Comparison of ENCODE assay signal across 8 cellular contexts in the genomic region with DNA sequence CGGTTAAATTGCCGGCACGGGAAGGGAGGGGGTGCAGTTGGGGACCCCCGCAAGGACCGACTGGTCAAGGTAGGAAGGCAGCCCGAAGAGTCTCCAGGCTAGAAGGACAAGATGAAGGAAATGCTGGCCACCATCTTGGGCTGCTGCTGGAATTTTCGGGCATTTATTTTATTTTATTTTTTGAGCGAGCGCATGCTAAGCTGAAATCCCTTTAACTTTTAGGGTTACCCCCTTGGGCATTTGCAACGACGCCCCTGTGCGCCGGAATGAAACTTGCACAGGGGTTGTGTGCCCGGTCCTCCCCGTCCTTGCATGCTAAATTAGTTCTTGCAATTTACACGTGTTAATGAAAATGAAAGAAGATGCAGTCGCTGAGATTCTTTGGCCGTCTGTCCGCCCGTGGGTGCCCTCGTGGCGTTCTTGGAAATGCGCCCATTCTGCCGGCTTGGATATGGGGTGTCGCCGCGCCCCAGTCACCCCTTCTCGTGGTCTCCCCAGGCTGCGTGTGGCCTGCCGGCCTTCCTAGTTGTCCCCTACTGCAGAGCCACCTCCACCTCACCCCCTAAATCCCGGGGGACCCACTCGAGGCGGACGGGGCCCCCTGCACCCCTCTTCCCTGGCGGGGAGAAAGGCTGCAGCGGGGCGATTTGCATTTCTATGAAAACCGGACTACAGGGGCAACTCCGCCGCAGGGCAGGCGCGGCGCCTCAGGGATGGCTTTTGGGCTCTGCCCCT. TPM values are rescaled to one million over a fixed set of nuclear protein-coding genes. Genes with fewer than 3 reads are reported as not detected.
A peak's percentile ranks its signal among the peaks of the same experiment; 100 is the strongest.
DNase-seq lines count a peak whose midpoint lies in the region; ATAC-seq and TF ChIP-seq lines count a peak whose summit lies in the region.

No MANE protein-coding gene starts in this region.

- H3K9ac ChIP-seq in iPS-15b (ENCODE audit: low read depth, low read length) (peak overlapping the region; percentile 9), smooth muscle cell (ENCODE audit: low read depth) (peak overlapping the region; percentile 34)

- H4K20me1 ChIP-seq in smooth muscle cell (ENCODE audit: low read depth) = peaks cover 35% of the 10 kb centered on the region

- DNase-seq in SIG-M5 treated with dmso at 0.1 percent for 504 hours (lab: John Stamatoyannopoulos, UW; ENCODE audit: unreplicated experiment) (peak; percentile 13), SIG-M5 (lab: John Stamatoyannopoulos, UW) (no peak), smooth muscle cell (lab: John Stamatoyannopoulos, UW; ENCODE audit: unreplicated experiment) (no peak), KBM-7 (no peak)
- DNase-seq in activated naive CD8-positive, alpha-beta T cell treated with anti-CD3 and anti-CD28 coated beads, Interleukin-2, amount 10 ng/mL, durations not matched to agents 7 days and 5 days = no peak
- no peak for DNase-seq in stimulated activated CD4-positive, alpha-beta T cell treated with anti-CD3 and anti-CD28 coated beads, Interleukin-1b, Interleukin-23, amount 100 ng/mL, for 48 hours

- H3K27ac ChIP-seq in smooth muscle cell (ENCODE audit: low read depth) = peak overlapping the region; percentile 87

- WGBS in smooth muscle cell (ENCODE audit: low lambda C conversion rate) = 2% methylated on average over 41 of the region's 43 CpGs

- H3K4me1 Mint-ChIP-seq in activated naive CD8-positive, alpha-beta T cell treated with anti-CD3 and anti-CD28 coated beads, Interleukin-2, amount 10 ng/mL, durations not matched to agents 7 days and 5 days = peaks cover 14% of the 10 kb centered on the region

- no peaks in the 10 kb centered on the region for H3K9me3 Mint-ChIP-seq in activated naive CD8-positive, alpha-beta T cell treated with anti-CD3 and anti-CD28 coated beads, Interleukin-2, amount 10 ng/mL, durations not matched to agents 7 days and 5 days

- peak overlapping the region; percentile 96 for H3K4me2 ChIP-seq in smooth muscle cell

- no peak overlapping the region for H3K27ac Mint-ChIP-seq in activated naive CD8-positive, alpha-beta T cell treated with anti-CD3 and anti-CD28 coated beads, Interleukin-2, amount 10 ng/mL, durations not matched to agents 7 days and 5 days

- H3K9me3 ChIP-seq in iPS-15b (ENCODE audit: control insufficient read depth, insufficient read depth, low read length) (no peaks in the 10 kb centered on the region), smooth muscle cell (replicated peaks; ENCODE audit: low read depth) (no peaks in the 10 kb centered on the region)

- ATAC-seq in activated naive CD8-positive, alpha-beta T cell treated with anti-CD3 and anti-CD28 coated beads, Interleukin-2, amount 10 ng/mL, durations not matched to agents 7 days and 5 days (ENCODE audit: low read depth) = no peak
- ATAC-seq in HG03039 (IDR thresholded peaks at IDR 0.05; ENCODE audit: unreplicated experiment) = no peak

- H3K36me3 Mint-ChIP-seq in activated naive CD8-positive, alpha-beta T cell treated with anti-CD3 and anti-CD28 coated beads, Interleukin-2, amount 10 ng/mL, durations not matched to agents 7 days and 5 days = no peaks in the 10 kb centered on the region

- H3K4me3 ChIP-seq in iPS-15b (ENCODE audit: low read depth, low read length) (peak overlapping the region; percentile 65), smooth muscle cell (peak overlapping the region; percentile 93)

- H3K27me3 ChIP-seq in iPS-15b (ENCODE audit: control insufficient read depth, insufficient read depth, low read length) (peaks cover 25% of the 10 kb centered on the region), smooth muscle cell (ENCODE audit: low read depth) (no peaks in the 10 kb centered on the region)

- peak overlapping the region; percentile 33 for H3K4me3 Mint-ChIP-seq in activated naive CD8-positive, alpha-beta T cell treated with anti-CD3 and anti-CD28 coated beads, Interleukin-2, amount 10 ng/mL, durations not matched to agents 7 days and 5 days

- POLR2A ChIA-PET in activated naive CD8-positive, alpha-beta T cell treated with anti-CD3 and anti-CD28 coated beads, Interleukin-2, amount 10 ng/mL, durations not matched to agents 7 days and 5 days (lab: Charles Lee) = no interaction called here

- in situ Hi-C loops in KBM-7 (cut with MboI; ENCODE audit: low pct_unique_long_range_greater_than_20kb, low sequenced_read_pairs) = no loop called here

- H3K27me3 Mint-ChIP-seq in activated naive CD8-positive, alpha-beta T cell treated with anti-CD3 and anti-CD28 coated beads, Interleukin-2, amount 10 ng/mL, durations not matched to agents 7 days and 5 days = peaks cover 50% of the 10 kb centered on the region

- H3K4me1 ChIP-seq in iPS-15b (ENCODE audit: control insufficient read depth, insufficient read depth, low read length) (peaks cover 4% of the 10 kb centered on the region), smooth muscle cell (ENCODE audit: low read depth) (peaks cover 39% of the 10 kb centered on the region)

- peaks cover 56% of the 10 kb centered on the region for H3K79me2 ChIP-seq in smooth muscle cell (ENCODE audit: low read depth)

- H2AFZ ChIP-seq in smooth muscle cell (ENCODE audit: low read depth) = peak overlapping the region; percentile 77

- peaks cover 10% of the 10 kb centered on the region for H3F3A ChIP-seq in smooth muscle cell (ENCODE audit: low read depth)

- H3K36me3 ChIP-seq in iPS-15b (ENCODE audit: control insufficient read depth, insufficient read depth, low read length) = peaks cover 15% of the 10 kb centered on the region
- no peaks in the 10 kb centered on the region for H3K36me3 ChIP-seq in smooth muscle cell (ENCODE audit: low read depth)

- TF ChIP-seq CTCF in smooth muscle cell (IDR thresholded peaks at IDR 0.05; ENCODE audit: borderline replicate concordance, insufficient read depth, poor library complexity, severe bottlenecking) = no peak

RNA-seq across cellular contexts. Expression of gene CCND1, which starts 0.5 kb away (rescaled TPM):
- total RNA-seq in activated naive CD8-positive, alpha-beta T cell treated with anti-CD3 and anti-CD28 coated beads, Interleukin-2, amount 10 ng/mL, durations not matched to agents 7 days and 5 days = under 1 TPM; 0.78 to 0.96 TPM
- total RNA-seq in smooth muscle cell = 281 and 307 TPM in 2 replicates
- 482 and 510 TPM in 2 replicates for polyA plus RNA-seq in smooth muscle cell

RNA-seq across cellular contexts. Expression of gene LTO1, which starts 34.7 kb away (rescaled TPM):
- 10 to 100 TPM; 35.0 to 37.1 TPM for total RNA-seq in activated naive CD8-positive, alpha-beta T cell treated with anti-CD3 and anti-CD28 coated beads, Interleukin-2, amount 10 ng/mL, durations not matched to agents 7 days and 5 days
- 7.2 and 8.0 TPM in 2 replicates for total RNA-seq in smooth muscle cell
- polyA plus RNA-seq in smooth muscle cell = 17.3 and 22.6 TPM in 2 replicates

Comparison
In these comparisons a context has a peak if more than half of its experiments do, and no peak if none do; other contexts are left out.
1. RNA of gene CCND1, which starts 0.5 kb away (total RNA-seq): 281 to 307 TPM in smooth muscle cell; 0.78 to 0.96 TPM in activated naive CD8-positive, alpha-beta T cell treated with anti-CD3 and anti-CD28 coated beads, Interleukin-2, amount 10 ng/mL, durations not matched to agents 7 days and 5 days; every median in the first group is over 100 times any median in the second.